Comparison of ENCODE assay signal across 1 cellular context in genomic region chr1:38266197-38266520, GRCh38.
TF ChIP-seq lines count a peak whose summit lies in the region.

No MANE protein-coding gene starts in this region.

TF ChIP-seq in HepG2, 621 proteins besides CTCF, POLR2A, EP300 and RAD21 (continued from another document):
- peak; percentile 44; the same call in 1 of the 2 replicates for TF ChIP-seq ARID3A (IDR thresholded peaks at IDR 0.05; ENCODE audit: low read depth, low read length)
- TF ChIP-seq IRF1 (CRISPR knock-in tag; IDR thresholded peaks at IDR 0.05; ENCODE audit: low read depth): no peak
- TF ChIP-seq PHB2 (IDR thresholded peaks at IDR 0.05; ENCODE audit: partially characterized antibody): no peak
- TF ChIP-seq ZMYM3 (CRISPR knock-in tag; IDR thresholded peaks at IDR 0.05): peak; percentile 17; the same call in 1 of the 2 replicates
- TF ChIP-seq HNF1A (IDR thresholded peaks at IDR 0.05; ENCODE audit: low read depth): no peak
- TF ChIP-seq HNF1A (CRISPR knock-in tag; IDR thresholded peaks at IDR 0.05; ENCODE audit: borderline replicate concordance): no peak
- no peak for TF ChIP-seq ZNF30 (CRISPR knock-in tag; IDR thresholded peaks at IDR 0.05)
- TF ChIP-seq, protein P1, sequence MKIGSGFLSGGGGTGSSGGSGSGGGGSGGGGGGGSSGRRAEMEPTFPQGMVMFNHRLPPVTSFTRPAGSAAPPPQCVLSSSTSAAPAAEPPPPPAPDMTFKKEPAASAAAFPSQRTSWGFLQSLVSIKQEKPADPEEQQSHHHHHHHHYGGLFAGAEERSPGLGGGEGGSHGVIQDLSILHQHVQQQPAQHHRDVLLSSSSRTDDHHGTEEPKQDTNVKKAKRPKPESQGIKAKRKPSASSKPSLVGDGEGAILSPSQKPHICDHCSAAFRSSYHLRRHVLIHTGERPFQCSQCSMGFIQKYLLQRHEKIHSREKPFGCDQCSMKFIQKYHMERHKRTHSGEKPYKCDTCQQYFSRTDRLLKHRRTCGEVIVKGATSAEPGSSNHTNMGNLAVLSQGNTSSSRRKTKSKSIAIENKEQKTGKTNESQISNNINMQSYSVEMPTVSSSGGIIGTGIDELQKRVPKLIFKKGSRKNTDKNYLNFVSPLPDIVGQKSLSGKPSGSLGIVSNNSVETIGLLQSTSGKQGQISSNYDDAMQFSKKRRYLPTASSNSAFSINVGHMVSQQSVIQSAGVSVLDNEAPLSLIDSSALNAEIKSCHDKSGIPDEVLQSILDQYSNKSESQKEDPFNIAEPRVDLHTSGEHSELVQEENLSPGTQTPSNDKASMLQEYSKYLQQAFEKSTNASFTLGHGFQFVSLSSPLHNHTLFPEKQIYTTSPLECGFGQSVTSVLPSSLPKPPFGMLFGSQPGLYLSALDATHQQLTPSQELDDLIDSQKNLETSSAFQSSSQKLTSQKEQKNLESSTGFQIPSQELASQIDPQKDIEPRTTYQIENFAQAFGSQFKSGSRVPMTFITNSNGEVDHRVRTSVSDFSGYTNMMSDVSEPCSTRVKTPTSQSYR (CRISPR knock-in tag; IDR thresholded peaks at IDR 0.05; ENCODE audit: borderline replicate concordance): peak; percentile 92
- no peak for TF ChIP-seq ZNF431 (CRISPR knock-in tag; IDR thresholded peaks at IDR 0.05; ENCODE audit: borderline replicate concordance, low read depth)
- peak; percentile 87 for TF ChIP-seq FOXP4 (CRISPR knock-in tag; IDR thresholded peaks at IDR 0.05)
- no peak for TF ChIP-seq GABPA (IDR thresholded peaks at IDR 0.05; ENCODE audit: low read depth, low read length)
- peak; percentile 44; the same call in 1 of the 2 replicates for TF ChIP-seq GABPA (CRISPR knock-in tag; IDR thresholded peaks at IDR 0.05; ENCODE audit: low read depth)
- no peak for TF ChIP-seq SRSF9 (IDR thresholded peaks at IDR 0.05; ENCODE audit: borderline replicate concordance, insufficient read depth, low read depth, low read length, poor library complexity, severe bottlenecking)
- TF ChIP-seq ZNF747 (CRISPR knock-in tag; IDR thresholded peaks at IDR 0.05; ENCODE audit: borderline replicate concordance): no peak
- TF ChIP-seq PRDM15 (CRISPR knock-in tag; IDR thresholded peaks at IDR 0.05): no peak
- TF ChIP-seq FOXP1 (IDR thresholded peaks at IDR 0.05): peak; percentile 79
- peak; percentile 94 for TF ChIP-seq FOXP1 (CRISPR knock-in tag; IDR thresholded peaks at IDR 0.05)
- TF ChIP-seq ZNF614 (CRISPR knock-in tag; IDR thresholded peaks at IDR 0.05; ENCODE audit: borderline replicate concordance): no peak
- peak; percentile 19; the same call in 1 of the 2 replicates for TF ChIP-seq NCOA2 (CRISPR knock-in tag; IDR thresholded peaks at IDR 0.05)
- peak; percentile 29; the same call in 1 of the 2 replicates for TF ChIP-seq AHDC1 (CRISPR knock-in tag; IDR thresholded peaks at IDR 0.05; ENCODE audit: borderline replicate concordance)
- TF ChIP-seq ZFP90 (CRISPR knock-in tag; IDR thresholded peaks at IDR 0.05; ENCODE audit: borderline replicate concordance): no peak
- no peak for TF ChIP-seq CHD4 (IDR thresholded peaks at IDR 0.05; ENCODE audit: borderline replicate concordance, low read length)
- TF ChIP-seq, protein P2, sequence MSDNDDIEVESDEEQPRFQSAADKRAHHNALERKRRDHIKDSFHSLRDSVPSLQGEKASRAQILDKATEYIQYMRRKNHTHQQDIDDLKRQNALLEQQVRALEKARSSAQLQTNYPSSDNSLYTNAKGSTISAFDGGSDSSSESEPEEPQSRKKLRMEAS (IDR thresholded peaks at IDR 0.05): 0 out of 2 replicates have a peak, but pooled peaks have one; percentile 26
